Comparison of ENCODE assay signal across 19 cellular contexts in genomic region chr11:6225024-6225423, GRCh38. TPM values are rescaled to one million over a fixed set of nuclear protein-coding genes. Genes with fewer than 3 reads are reported as not detected.
A peak's percentile ranks its signal among the peaks of the same experiment; 100 is the strongest.
DNase-seq lines count a peak whose midpoint lies in the region; ATAC-seq, FAIRE-seq and TF ChIP-seq lines count a peak whose summit lies in the region.
"Had no signal": no experiment of that assay in that cellular context is flagged by ENCODE, and none has a peak within 500 bp of the region (broad histone marks: within the 10 kb centered on the region; RNA-seq: fewer than 3 reads in every experiment).

No MANE protein-coding gene starts in this region.

- POLR2A ChIA-PET in K562 (lab: Yijun Ruan, JAX), result interaction anchor here (1.3 to 2.6 kb wide), 2 partner anchors 9 kb away, joined by 4 to 11 read pairs; partner anchors contain the start of gene FHIP1B

- H4K20me1 ChIP-seq in K562 (replicated peaks; ENCODE audit: control insufficient read depth, insufficient read depth, low read length), result peaks cover 3% of the 10 kb centered on the region

- no peaks in the 10 kb centered on the region for H3K9me3 ChIP-seq in left ventricle myocardium inferior (replicated peaks)
- H3K9me3 ChIP-seq in K562 (replicated peaks; ENCODE audit: control insufficient read depth, insufficient read depth, low read depth, low read length), result no peaks in the 10 kb centered on the region
- H3K9me3 ChIP-seq in lower lobe of right lung, result no peaks in the 10 kb centered on the region
- H3K9me3 ChIP-seq: A549; BLaER1 treated with 17β-estradiol and CSF1 and Interleukin-3, amounts not matched to agents 10 nM and 100 nM had no signal

- intact Hi-C loops in left ventricle myocardium inferior (cut with micrococcal nuclease), result no loop called here
- intact Hi-C loops in Right ventricle myocardium superior (cut with DNase I), result no loop called here
- intact Hi-C loops in K562 (cut with micrococcal nuclease), result no loop called here
- intact Hi-C loops in lower lobe of right lung (cut with DNase I), result no loop called here

- no peak overlapping the region for H3K4me3 ChIP-seq in left ventricle myocardium inferior
- no peak overlapping the region for H3K4me3 ChIP-seq in K562
- H3K4me3 ChIP-seq in lower lobe of right lung, result no peak overlapping the region
- H3K4me3 ChIP-seq: A549; BLaER1 treated with 17β-estradiol and CSF1 and Interleukin-3, amounts not matched to agents 10 nM and 100 nM; GM23248 had no signal

- H3K4me1 ChIP-seq in left ventricle myocardium inferior (peaks cover 40% of the 10 kb centered on the region), K562 (replicated peaks in 1 of 2; ENCODE audit: control insufficient read depth in 2 of 2, insufficient read depth in 2 of 2, low read length in 2 of 2) (peaks cover 5 to 25% of the 10 kb centered on the region in 2 experiments), lower lobe of right lung (peaks cover 22% of the 10 kb centered on the region)
- H3K4me1 ChIP-seq: A549 had no signal

- BruUV-seq in K562 (replicated peaks; lab: Mats Ljungman, UMichigan), result no TSS peak

- WGBS in K562 (ENCODE audit: insufficient coverage, low coverage, missing lambda C conversion rate), result 0% methylated on average over 1 of the region's 1 CpG

- TF ChIP-seq CTCF in left ventricle myocardium inferior (IDR thresholded peaks at IDR 0.05; ENCODE audit: borderline replicate concordance) (no peak), K562 (IDR thresholded peaks at IDR 0.05 in 2 of 3, conservative IDR thresholded peaks at IDR 0.05 in 1 of 3; ENCODE audit: insufficient read depth in 2 of 3, low read depth in 1 of 3, low read length in 3 of 3) (no peak), lower lobe of right lung (IDR thresholded peaks at IDR 0.05) (no peak)

- peak overlapping the region; percentile 60 for H3K27ac ChIP-seq in left ventricle myocardium inferior (replicated peaks)
- H3K27ac ChIP-seq in K562 (ENCODE audit: extremely low read depth, low read depth, low read length), result no peak overlapping the region
- peak overlapping the region; percentile 54 for H3K27ac ChIP-seq in lower lobe of right lung
- H3K27ac ChIP-seq: A549; BLaER1 treated with 17β-estradiol and CSF1 and Interleukin-3, amounts not matched to agents 10 nM and 100 nM; GM23248; HL-60 had no signal

- 0 out of 4 replicates have a peak overlapping the region, but pooled peaks of 1 of the 2 experiments have one; percentile 7 for H3K9ac ChIP-seq in K562 (ENCODE audit: insufficient read depth in 1 of 2, low read depth in 2 of 2, low read length in 2 of 2)
- H3K9ac ChIP-seq: BLaER1 treated with 17β-estradiol and CSF1 and Interleukin-3, amounts not matched to agents 10 nM and 100 nM; GM23248 had no signal

- H3K4me2 ChIP-seq in K562 (ENCODE audit: insufficient read depth, low read length), result peak overlapping the region; percentile 40; the same call in 1 of the 2 replicates
- H3K4me2 ChIP-seq: A549 had no signal

- TF ChIP-seq EP300 in K562 (IDR thresholded peaks at IDR 0.05; ENCODE audit: low read length), result no peak

- peaks cover 34% of the 10 kb centered on the region for H3K36me3 ChIP-seq in left ventricle myocardium inferior
- H3K36me3 ChIP-seq in K562 (ENCODE audit: control insufficient read depth, insufficient read depth, low read length), result peaks cover 40% of the 10 kb centered on the region; the same call in 2 of the 3 replicates
- peaks cover 45% of the 10 kb centered on the region for H3K36me3 ChIP-seq in lower lobe of right lung

- in situ Hi-C loops in K562 (cut with MboI), result no loop called here

- H3K79me2 ChIP-seq in K562 (ENCODE audit: control insufficient read depth, insufficient read depth, low read length), result peaks cover 31% of the 10 kb centered on the region

- H3K9me1 ChIP-seq in K562 (ENCODE audit: control insufficient read depth, insufficient read depth, low read length), result peaks cover 2% of the 10 kb centered on the region

- H3K27me3 ChIP-seq in left ventricle myocardium inferior (ENCODE audit: low read depth) (no peaks in the 10 kb centered on the region), K562 (ENCODE audit: control insufficient read depth in 2 of 2, insufficient read depth in 2 of 2, low read length in 2 of 2) (no peaks in the 10 kb centered on the region), lower lobe of right lung (ENCODE audit: low read depth) (no peaks in the 10 kb centered on the region)
- H3K27me3 ChIP-seq: BLaER1 treated with 17β-estradiol and CSF1 and Interleukin-3, amounts not matched to agents 10 nM and 100 nM had no signal

- no peak for TF ChIP-seq POLR2A in K562 (conservative IDR thresholded peaks at IDR 0.05)

- ATAC-seq in Right ventricle myocardium superior (ENCODE audit: poor library complexity), result no peak
- peak; percentile 67 for ATAC-seq in K562
- no peak for ATAC-seq in lower lobe of right lung
- no peak for ATAC-seq in left lobe of liver
- ATAC-seq: A549, PC-3 had no signal

- no peak for DNase-seq in left ventricle myocardium inferior
- no peak for DNase-seq in Right ventricle myocardium superior
- no peak for DNase-seq in K562 (ENCODE audit: extremely low read depth in 1 of 4, low spot score in 3 of 4)
- no peak for DNase-seq in lower lobe of right lung
- DNase-seq in activated effector memory CD4-positive, alpha-beta T cell treated with Interleukin-2 at 50 U/mL for 16 hours, result no peak
- no peak for DNase-seq in left lobe of liver (ENCODE audit: low spot score)
- DNase-seq in T1000 (lab: John Stamatoyannopoulos, UW), result no peak
- DNase-seq: GDM1, GM23248, HCEC 1CT, MV-4-11, NCI-H1417, NCI-H187 treated with DMSO at 0.1 percent for 48 hours, NCI-H446 treated with DMSO at 0.1 percent for 48 hours, PC-3 had no signal

- no peak overlapping the region for H2AFZ ChIP-seq in K562 (ENCODE audit: low read depth, low read length)
- H2AFZ ChIP-seq: GM23248 had no signal

- no peak for TF ChIP-seq RAD21 in K562 (CRISPR knock-in tag; conservative IDR thresholded peaks at IDR 0.05 in 1 of 2, IDR thresholded peaks at IDR 0.05 in 1 of 2)

- FAIRE-seq in K562 (lab: Jason Lieb, UNC), result no peak
- FAIRE-seq: HTR-8/SVneo had no signal

- CTCF ChIA-PET in K562 (lab: Yijun Ruan, JAX; ENCODE audit: low intra/inter-chr PET ratio), result no interaction called here

RNA-seq across cellular contexts. Expression of gene FHIP1B, which starts 9.4 kb away (rescaled TPM):
- total RNA-seq in left ventricle myocardium inferior (12.2 TPM), Right ventricle myocardium superior (12.9 TPM), K562 (2014; rRNA removed) (10.4 and 19.6 TPM in 2 replicates), K562 (2014; rRNA removed; fragmentation: Illumina TruSeq; extraction: Trizol) (6.6 and 8.4 TPM in 2 replicates), K562 (2015; rRNA removed; fragmentation: Illumina TruSeq; extraction: Trizol) (11.2 and 15.6 TPM in 2 replicates), K562 (2021) (20.1 and 21.0 TPM in 2 replicates), lower lobe of right lung (37.1 TPM), left lobe of liver (32.1 TPM)
- total RNA-seq in K562 (2011; cell fraction: chromatin; rRNA removed; ENCODE audit: low replicate concordance), result 52.8 and 87.9 TPM in 2 replicates
- total RNA-seq in K562 (2011; cell fraction: nucleolus; rRNA removed), result 55.5 and 59.0 TPM in 2 replicates
- total RNA-seq in K562 (2011; cell fraction: nucleoplasm; rRNA removed), result 70.2 and 97.8 TPM in 2 replicates
- polyA plus RNA-seq in K562 (2011; rRNA removed) (24.7 and 33.9 TPM in 2 replicates), K562 (2014; fragmentation: Illumina TruSeq; extraction: Trizol) (15.6 and 23.3 TPM in 2 replicates), K562 (2014; fragmentation: Nextera tagmentation; extraction: Ambion mirVana) (1 to 10 TPM in 1 of 2 experiments, under 1 TPM in 1; 0.94 to 1.1 TPM), K562 (2014; rRNA removed) (24.3 TPM in 2 replicates)
- 37.0 and 55.6 TPM in 2 replicates for polyA plus RNA-seq in K562 (2011; cell fraction: cytosol; rRNA removed)
- 212 and 288 TPM in 2 replicates for polyA plus RNA-seq in K562 (2011; cell fraction: nucleus; rRNA removed)
- polyA plus RNA-seq in K562 (2012), result 12.7 and 23.3 TPM in 2 replicates
- polyA minus RNA-seq in K562 (2011; rRNA and poly(A)+ RNA removed), result 20.4 and 20.5 TPM in 2 replicates
- polyA minus RNA-seq in K562 (2011; cell fraction: cytosol; rRNA and poly(A)+ RNA removed), result 11.6 and 17.8 TPM in 2 replicates
- 45.2 and 53.0 TPM in 2 replicates for polyA minus RNA-seq in K562 (2011; cell fraction: nucleus; rRNA and poly(A)+ RNA removed)

RNA-seq across cellular contexts. Expression of gene CNGA4, which starts 13.9 kb away (rescaled TPM):
- total RNA-seq in left ventricle myocardium inferior (not detected), Right ventricle myocardium superior (not detected), K562 (2014; rRNA removed) (0.09 and 0.16 TPM in 2 replicates), K562 (2014; rRNA removed; fragmentation: Illumina TruSeq; extraction: Trizol) (not detected in 2 replicates), K562 (2015; rRNA removed; fragmentation: Illumina TruSeq; extraction: Trizol) (not detected in 2 replicates), K562 (2021) (not detected in 2 replicates), lower lobe of right lung (3.8 TPM), left lobe of liver (not detected)
- total RNA-seq in K562 (2011; cell fraction: chromatin; rRNA removed; ENCODE audit: low replicate concordance), result 0.56 TPM in 1 of 2 replicates, not detected in the other
- not detected in 2 replicates for total RNA-seq in K562 (2011; cell fraction: nucleolus; rRNA removed)
- total RNA-seq in K562 (2011; cell fraction: nucleoplasm; rRNA removed), result not detected in 2 replicates
- polyA plus RNA-seq in K562 (2011; rRNA removed) (0.04 and 0.09 TPM in 2 replicates), K562 (2014; fragmentation: Illumina TruSeq; extraction: Trizol) (0.06 TPM in 1 of 2 replicates, not detected in the other), K562 (2014; fragmentation: Nextera tagmentation; extraction: Ambion mirVana) (not detected), K562 (2014; rRNA removed) (0.05 TPM in 1 of 2 replicates, not detected in the other)
- polyA plus RNA-seq in K562 (2011; cell fraction: cytosol; rRNA removed), result 0.06 and 0.28 TPM in 2 replicates
- 0.25 and 0.30 TPM in 2 replicates for polyA plus RNA-seq in K562 (2011; cell fraction: nucleus; rRNA removed)
- polyA plus RNA-seq in K562 (2012), result 0.09 and 0.18 TPM in 2 replicates
- 0.12 TPM in 1 of 2 replicates, not detected in the other for polyA minus RNA-seq in K562 (2011; rRNA and poly(A)+ RNA removed)
- polyA minus RNA-seq in K562 (2011; cell fraction: cytosol; rRNA and poly(A)+ RNA removed), result not detected in 2 replicates
- polyA minus RNA-seq in K562 (2011; cell fraction: nucleus; rRNA and poly(A)+ RNA removed), result 0.22 and 0.27 TPM in 2 replicates
- total RNA-seq: GM23248 had no signal
- polyA plus RNA-seq: GM23248 had no signal

RNA-seq across cellular contexts. Expression of gene C11orf42, which starts 19.7 kb away (rescaled TPM):
- not detected for total RNA-seq in left ventricle myocardium inferior
- not detected for total RNA-seq in Right ventricle myocardium superior
- total RNA-seq in K562 (2011; cell fraction: chromatin; rRNA removed; ENCODE audit: low replicate concordance), result not detected in 2 replicates
- not detected in 2 replicates for total RNA-seq in K562 (2011; cell fraction: nucleolus; rRNA removed)
- not detected in 2 replicates for total RNA-seq in K562 (2011; cell fraction: nucleoplasm; rRNA removed)
- total RNA-seq in K562 (2014; rRNA removed), result not detected in 2 replicates
- total RNA-seq in K562 (2014; rRNA removed; fragmentation: Illumina TruSeq; extraction: Trizol), result not detected in 2 replicates
- total RNA-seq in K562 (2015; rRNA removed; fragmentation: Illumina TruSeq; extraction: Trizol), result not detected in 2 replicates
- not detected in 2 replicates for total RNA-seq in K562 (2021)
- polyA plus RNA-seq in K562 (2011; rRNA removed), result not detected in 2 replicates
- polyA plus RNA-seq in K562 (2011; cell fraction: cytosol; rRNA removed), result not detected in 2 replicates
- polyA plus RNA-seq in K562 (2011; cell fraction: nucleus; rRNA removed), result not detected in 2 replicates
- polyA plus RNA-seq in K562 (2012), result 0.11 TPM in 1 of 2 replicates, not detected in the other
- polyA plus RNA-seq in K562 (2014; fragmentation: Illumina TruSeq; extraction: Trizol), result not detected in 2 replicates
- polyA plus RNA-seq in K562 (2014; fragmentation: Nextera tagmentation; extraction: Ambion mirVana), result not detected
- polyA plus RNA-seq in K562 (2014; rRNA removed), result not detected in 2 replicates
- not detected in 2 replicates for polyA minus RNA-seq in K562 (2011; rRNA and poly(A)+ RNA removed)
- not detected in 2 replicates for polyA minus RNA-seq in K562 (2011; cell fraction: cytosol; rRNA and poly(A)+ RNA removed)
- polyA minus RNA-seq in K562 (2011; cell fraction: nucleus; rRNA and poly(A)+ RNA removed), result not detected in 2 replicates
- total RNA-seq in lower lobe of right lung, result not detected
- total RNA-seq in left lobe of liver, result not detected
- total RNA-seq: GM23248, PC-3 had no signal
- polyA plus RNA-seq: A549 had no signal

RNA-seq across cellular contexts. Expression of gene OR52W1, which starts 26.0 kb away (rescaled TPM):
- total RNA-seq in left ventricle myocardium inferior (not detected), Right ventricle myocardium superior (not detected), K562 (2014; rRNA removed) (not detected in 2 replicates), K562 (2014; rRNA removed; fragmentation: Illumina TruSeq; extraction: Trizol) (not detected in 2 replicates), K562 (2015; rRNA removed; fragmentation: Illumina TruSeq; extraction: Trizol) (not detected in 2 replicates), K562 (2021) (not detected in 2 replicates), lower lobe of right lung (not detected), left lobe of liver (not detected)
- not detected in 2 replicates for total RNA-seq in K562 (2011; cell fraction: chromatin; rRNA removed; ENCODE audit: low replicate concordance)
- total RNA-seq in K562 (2011; cell fraction: nucleolus; rRNA removed), result not detected in 2 replicates
- not detected in 2 replicates for total RNA-seq in K562 (2011; cell fraction: nucleoplasm; rRNA removed)
- polyA plus RNA-seq in K562 (2011; rRNA removed) (not detected in 2 replicates), K562 (2014; fragmentation: Illumina TruSeq; extraction: Trizol) (not detected in 2 replicates), K562 (2014; fragmentation: Nextera tagmentation; extraction: Ambion mirVana) (not detected), K562 (2014; rRNA removed) (not detected in 2 replicates)
- not detected in 2 replicates for polyA plus RNA-seq in K562 (2011; cell fraction: cytosol; rRNA removed)
- not detected in 2 replicates for polyA plus RNA-seq in K562 (2011; cell fraction: nucleus; rRNA removed)
- not detected in 2 replicates for polyA plus RNA-seq in K562 (2012)
- not detected in 2 replicates for polyA minus RNA-seq in K562 (2011; rRNA and poly(A)+ RNA removed)
- not detected in 2 replicates for polyA minus RNA-seq in K562 (2011; cell fraction: cytosol; rRNA and poly(A)+ RNA removed)
- polyA minus RNA-seq in K562 (2011; cell fraction: nucleus; rRNA and poly(A)+ RNA removed), result not detected in 2 replicates
- total RNA-seq: GM23248, PC-3 had no signal
- polyA plus RNA-seq: A549, GM23248 had no signal

RNA-seq across cellular contexts. Expression of gene CCKBR, which starts 34.6 kb away (rescaled TPM):
- total RNA-seq in left ventricle myocardium inferior (not detected), Right ventricle myocardium superior (not detected), K562 (2014; rRNA removed) (not detected in 2 replicates), K562 (2014; rRNA removed; fragmentation: Illumina TruSeq; extraction: Trizol) (not detected in 2 replicates), K562 (2015; rRNA removed; fragmentation: Illumina TruSeq; extraction: Trizol) (not detected in 2 replicates), K562 (2021) (not detected in 2 replicates), lower lobe of right lung (not detected), left lobe of liver (not detected)
- total RNA-seq in K562 (2011; cell fraction: chromatin; rRNA removed; ENCODE audit: low replicate concordance), result not detected in 2 replicates
- total RNA-seq in K562 (2011; cell fraction: nucleolus; rRNA removed), result not detected in 2 replicates
- total RNA-seq in K562 (2011; cell fraction: nucleoplasm; rRNA removed), result not detected in 2 replicates
- polyA plus RNA-seq in K562 (2011; rRNA removed) (not detected in 2 replicates), K562 (2014; fragmentation: Illumina TruSeq; extraction: Trizol) (not detected in 2 replicates), K562 (2014; fragmentation: Nextera tagmentation; extraction: Ambion mirVana) (not detected), K562 (2014; rRNA removed) (not detected in 2 replicates)
- not detected in 2 replicates for polyA plus RNA-seq in K562 (2011; cell fraction: cytosol; rRNA removed)
- not detected in 2 replicates for polyA plus RNA-seq in K562 (2011; cell fraction: nucleus; rRNA removed)
- polyA plus RNA-seq in K562 (2012), result not detected in 2 replicates
- polyA minus RNA-seq in K562 (2011; rRNA and poly(A)+ RNA removed), result not detected in 2 replicates
- polyA minus RNA-seq in K562 (2011; cell fraction: cytosol; rRNA and poly(A)+ RNA removed), result not detected in 2 replicates
- polyA minus RNA-seq in K562 (2011; cell fraction: nucleus; rRNA and poly(A)+ RNA removed), result not detected in 2 replicates
- total RNA-seq: GM23248, PC-3 had no signal
- polyA plus RNA-seq: A549, GM23248 had no signal
